8 cellular contexts compared by ENCODE assay signal in genomic region chr12:88579941-88580871, GRCh38. TPM values are rescaled to one million over a fixed set of nuclear protein-coding genes. Genes with fewer than 3 reads are reported as not detected.
A peak's percentile ranks its signal among the peaks of the same experiment; 100 is the strongest.
DNase-seq lines count a peak whose midpoint lies in the region; ATAC-seq and TF ChIP-seq lines count a peak whose summit lies in the region.

A gene with protein sequence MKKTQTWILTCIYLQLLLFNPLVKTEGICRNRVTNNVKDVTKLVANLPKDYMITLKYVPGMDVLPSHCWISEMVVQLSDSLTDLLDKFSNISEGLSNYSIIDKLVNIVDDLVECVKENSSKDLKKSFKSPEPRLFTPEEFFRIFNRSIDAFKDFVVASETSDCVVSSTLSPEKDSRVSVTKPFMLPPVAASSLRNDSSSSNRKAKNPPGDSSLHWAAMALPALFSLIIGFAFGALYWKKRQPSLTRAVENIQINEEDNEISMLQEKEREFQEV (minus strand): TSS chr12:88580471. CDS start chr12:88580278, 193 bp downstream.

- CTCF ChIA-PET in activated naive CD4-positive, alpha-beta T cell treated with anti-CD3 and anti-CD28 coated beads for 36 hours (lab: Charles Lee), result no interaction called here

- peaks cover 8% of the 10 kb centered on the region for H3K4me1 Mint-ChIP-seq in activated naive CD4-positive, alpha-beta T cell treated with anti-CD3 and anti-CD28 coated beads for 36 hours (ENCODE audit: low read depth)
- peaks cover 38% of the 10 kb centered on the region for H3K4me1 Mint-ChIP-seq in mesothelial cell of epicardium

- peak; percentile 66 for ATAC-seq in HG03045 (IDR thresholded peaks at IDR 0.05; ENCODE audit: unreplicated experiment)

- H3K9me3 Mint-ChIP-seq in activated naive CD4-positive, alpha-beta T cell treated with anti-CD3 and anti-CD28 coated beads for 36 hours, result no peaks in the 10 kb centered on the region
- H3K9me3 Mint-ChIP-seq in mesothelial cell of epicardium, result peaks cover 3% of the 10 kb centered on the region

- no peaks in the 10 kb centered on the region for H3K9me3 ChIP-seq in esophagus (ENCODE audit: control insufficient read depth in 2 of 2, insufficient read depth in 1 of 2, low read depth in 1 of 2, low read length in 1 of 2)

- intact Hi-C loops in activated naive CD4-positive, alpha-beta T cell treated with anti-CD3 and anti-CD28 coated beads for 36 hours (cut with micrococcal nuclease), result no loop called here

- H3K4me1 ChIP-seq in esophagus (ENCODE audit: control insufficient read depth in 2 of 2, insufficient read depth in 2 of 2, low read length in 1 of 2), result no peaks in the 10 kb centered on the region

- H3K4me3 ChIP-seq in esophagus (ENCODE audit: low read depth in 1 of 2, low read length in 2 of 2), result peak within 1 kb of the TSS; percentile 77 to 83

- TF ChIP-seq CTCF in mesothelial cell of epicardium (IDR thresholded peaks at IDR 0.05; ENCODE audit: unreplicated experiment), result no peak

- peak within 1 kb of the TSS; percentile 78 to 86 for H3K27ac ChIP-seq in esophagus (ENCODE audit: low read depth in 2 of 2, low read length in 1 of 2)

- H3K36me3 ChIP-seq in esophagus (ENCODE audit: control insufficient read depth in 2 of 2, insufficient read depth in 2 of 2, low read length in 1 of 2), result no peaks in the 10 kb centered on the region

- H3K27me3 ChIP-seq in esophagus (ENCODE audit: control insufficient read depth in 1 of 2, insufficient read depth in 2 of 2, low read length in 2 of 2), result no peaks in the 10 kb centered on the region

- WGBS in esophagus, 2 donors, result 1% methylated on average over 76 of the region's 76 CpGs

- H3K4me3 Mint-ChIP-seq in activated naive CD4-positive, alpha-beta T cell treated with anti-CD3 and anti-CD28 coated beads for 36 hours, result peak within 1 kb of the TSS; percentile 36
- peak within 1 kb of the TSS; percentile 93 for H3K4me3 Mint-ChIP-seq in mesothelial cell of epicardium

- no peaks in the 10 kb centered on the region for H3K36me3 Mint-ChIP-seq in activated naive CD4-positive, alpha-beta T cell treated with anti-CD3 and anti-CD28 coated beads for 36 hours (ENCODE audit: low read depth)
- H3K36me3 Mint-ChIP-seq in mesothelial cell of epicardium, result peaks cover 3% of the 10 kb centered on the region

- DNase-seq in activated naive CD4-positive, alpha-beta T cell treated with anti-CD3 and anti-CD28 coated beads for 36 hours, result peak; percentile 39
- DNase-seq in activated naive CD4-positive, alpha-beta T cell (lab: John Stamatoyannopoulos, UW), result no peak
- peak; percentile 86 for DNase-seq in NCI-H2107 (lab: John Stamatoyannopoulos, UW)
- DNase-seq in activated CD4-positive, alpha-beta T cell treated with anti-CD3 and anti-CD28 coated beads, Interleukin-2, amount 50 U/mL, for 48 hours, result peak; percentile 39
- DNase-seq in mesothelial cell of epicardium (ENCODE audit: low spot score in 2 of 2, unreplicated experiment in 2 of 2), result peak; percentile 70 to 85
- peak; percentile 70 for DNase-seq in superior temporal gyrus (ENCODE audit: extremely low spot score)

- peaks cover 30% of the 10 kb centered on the region for H3K27me3 Mint-ChIP-seq in activated naive CD4-positive, alpha-beta T cell treated with anti-CD3 and anti-CD28 coated beads for 36 hours (ENCODE audit: low read depth)
- H3K27me3 Mint-ChIP-seq in mesothelial cell of epicardium (ENCODE audit: low read depth), result no peaks in the 10 kb centered on the region

- H3K27ac Mint-ChIP-seq in activated naive CD4-positive, alpha-beta T cell treated with anti-CD3 and anti-CD28 coated beads for 36 hours, result no peak within 1 kb of the TSS
- peak within 1 kb of the TSS; percentile 92 for H3K27ac Mint-ChIP-seq in mesothelial cell of epicardium

RNA-seq across cellular contexts. Expression of the gene that starts here (rescaled TPM):
- under 1 TPM; 0.07 to 0.15 TPM for total RNA-seq in activated naive CD4-positive, alpha-beta T cell treated with anti-CD3 and anti-CD28 coated beads for 36 hours
- 1 to 10 TPM; 6.2 to 7.7 TPM for polyA plus RNA-seq in esophagus
- 13.0 to 14.4 TPM (median 13.9 TPM) in 3 replicates for total RNA-seq in mesothelial cell of epicardium

Comparison
In these comparisons a context has a peak if more than half of its experiments do, and no peak if none do; other contexts are left out.
1. RNA of the gene that starts here (total RNA-seq): 13.0 to 14.4 TPM in mesothelial cell of epicardium; 0.07 to 0.15 TPM in activated naive CD4-positive, alpha-beta T cell treated with anti-CD3 and anti-CD28 coated beads for 36 hours; every median in the first group is over 10 times any median in the second.
2. Peak in DNase-seq in activated naive CD4-positive, alpha-beta T cell treated with anti-CD3 and anti-CD28 coated beads for 36 hours; RNA of the gene not detected or under 1 TPM.
3. DNase-seq: peak in NCI-H2107 (single experiment), activated CD4-positive, alpha-beta T cell treated with anti-CD3 and anti-CD28 coated beads, Interleukin-2, amount 50 U/mL, for 48 hours (2 of 2), mesothelial cell of epicardium (2 of 2) and superior temporal gyrus (single experiment); none in activated naive CD4-positive, alpha-beta T cell (0 of 4).